In the genomic region with DNA sequence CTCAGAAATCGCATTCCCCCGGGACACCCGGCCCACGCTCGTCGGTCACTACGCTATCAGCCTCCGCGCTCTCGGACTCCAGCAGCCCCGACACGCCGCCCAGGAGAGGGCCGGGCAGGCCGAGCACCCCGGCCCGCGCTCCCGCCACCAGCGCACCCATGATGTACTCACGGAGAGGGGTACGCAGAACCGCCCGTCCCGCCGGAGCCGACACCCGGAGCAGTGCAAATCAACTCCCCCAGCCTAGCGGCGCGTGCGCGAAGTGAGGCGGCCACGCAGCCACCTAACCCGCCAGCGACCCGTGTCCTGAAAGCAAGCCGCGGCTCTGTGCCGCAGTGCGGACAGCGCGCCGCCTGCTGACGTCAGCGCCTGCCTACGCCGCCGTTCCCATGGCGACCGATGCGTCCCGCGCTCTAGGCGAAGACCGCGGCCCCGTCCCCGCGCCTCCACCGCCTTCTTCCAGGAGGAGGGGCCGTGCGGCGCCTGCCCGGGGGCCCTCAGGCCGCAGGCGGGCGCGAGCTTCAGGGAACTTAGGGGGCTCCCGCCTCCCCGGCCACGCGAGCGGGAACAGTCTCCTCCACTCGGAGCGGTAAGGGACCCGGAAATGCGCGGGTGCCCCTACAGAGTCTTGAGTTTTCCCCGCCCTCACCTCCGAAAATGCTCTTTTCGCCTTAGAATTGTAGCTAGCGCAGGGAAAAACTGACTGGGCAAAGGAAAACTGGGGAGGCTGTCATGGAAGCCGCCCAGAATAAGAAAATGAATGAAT, we compare ENCODE assay signal across 8 cellular contexts. TPM values are rescaled to one million over a fixed set of nuclear protein-coding genes. Genes with fewer than 3 reads are reported as not detected.
DNase-seq lines count a peak whose midpoint lies in the region; ATAC-seq and TF ChIP-seq lines count a peak whose summit lies in the region.

A gene (minus strand): TSS at position 329 of the 766 bp plus-strand sequence. CDS start 5,503 bp downstream, outside the sequence.

- peak; percentile 80 to 94 (median 86) for DNase-seq in CD8-positive, alpha-beta memory T cell
- DNase-seq in NCI-H82 treated with DMSO at 0.1 percent for 48 hours (lab: John Stamatoyannopoulos, UW; ENCODE audit: unreplicated experiment) (peak; percentile 69), lung (ENCODE audit: low spot score) (peak; percentile 91)
- peak; percentile 88 for DNase-seq in activated CD4-positive, alpha-beta memory T cell treated with anti-CD3 and anti-CD28 coated beads, Interleukin-2, amount 10 ng/mL, durations not matched to agents 7 days and 5 days
- DNase-seq in stimulated activated CD4-positive, alpha-beta T cell treated with anti-CD3 and anti-CD28 coated beads, TNF-alpha, amount 100 ng/mL, for 4 hours (ENCODE audit: low read depth in 3 of 3): peak; percentile 79 to 86 (median 81)

- H3K27ac ChIP-seq in CD8-positive, alpha-beta memory T cell (ENCODE audit: low read depth, low read length): peak within 1 kb of the TSS; percentile 96
- peak within 1 kb of the TSS; percentile 79 for H3K27ac ChIP-seq in ectodermal cell (ENCODE audit: insufficient read depth, low read depth, low read length, poor library complexity, severe bottlenecking)
- peak within 1 kb of the TSS; percentile 96 to 99 for H3K27ac ChIP-seq in lung (ENCODE audit: low read depth in 1 of 2, low read length in 1 of 2)

- ATAC-seq in GM19438 (IDR thresholded peaks at IDR 0.05; ENCODE audit: low read depth, unreplicated experiment) (peak; percentile 95), HG03565 (IDR thresholded peaks at IDR 0.05; ENCODE audit: unreplicated experiment) (peak; percentile 94), lung (ENCODE audit: insufficient read depth, low FRiP score) (peak; percentile 95)

- peaks cover 0 to 2% of the 10 kb centered on the region in 2 donors for H3K27me3 Mint-ChIP-seq in CD8-positive, alpha-beta memory T cell
- peaks cover 3% of the 10 kb centered on the region for H3K27me3 Mint-ChIP-seq in activated CD4-positive, alpha-beta memory T cell treated with anti-CD3 and anti-CD28 coated beads, Interleukin-2, amount 10 ng/mL, durations not matched to agents 7 days and 5 days

- peaks cover 0 to 10% (median 2%) of the 10 kb centered on the region in 3 donors for H3K36me3 Mint-ChIP-seq in CD8-positive, alpha-beta memory T cell
- peaks cover 14% of the 10 kb centered on the region for H3K36me3 Mint-ChIP-seq in activated CD4-positive, alpha-beta memory T cell treated with anti-CD3 and anti-CD28 coated beads, Interleukin-2, amount 10 ng/mL, durations not matched to agents 7 days and 5 days (ENCODE audit: low read depth)

- H3K9me3 ChIP-seq in CD8-positive, alpha-beta memory T cell (ENCODE audit: low read length): no peaks in the 10 kb centered on the region
- H3K9me3 ChIP-seq in ectodermal cell (ENCODE audit: control insufficient read depth, low read length) (no peaks in the 10 kb centered on the region), lung (ENCODE audit: control insufficient read depth in 2 of 2, insufficient read depth in 1 of 2, low read length in 1 of 2) (no peaks in the 10 kb centered on the region)

- POLR2A ChIA-PET in CD8-positive, alpha-beta memory T cell (lab: Charles Lee): interaction anchor here (1.4 to 1.7 kb wide), 2 partner anchors 792 to 1325 kb away, joined by 4 to 41 read pairs; a partner anchor contains a TSS
- POLR2A ChIA-PET in activated CD4-positive, alpha-beta memory T cell treated with anti-CD3 and anti-CD28 coated beads, Interleukin-2, amount 10 ng/mL, durations not matched to agents 7 days and 5 days (lab: Charles Lee): interaction anchor here (1.0 to 2.5 kb wide), 8 partner anchors 22 to 791 kb away, joined by 3 to 49 read pairs (median 5); a partner anchor contains a TSS

- H3K4me1 Mint-ChIP-seq in CD8-positive, alpha-beta memory T cell: peaks cover 4 to 15% (median 8%) of the 10 kb centered on the region in 3 donors
- peaks cover 16% of the 10 kb centered on the region for H3K4me1 Mint-ChIP-seq in activated CD4-positive, alpha-beta memory T cell treated with anti-CD3 and anti-CD28 coated beads, Interleukin-2, amount 10 ng/mL, durations not matched to agents 7 days and 5 days

- no peak for TF ChIP-seq CTCF in lung (IDR thresholded peaks at IDR 0.05; ENCODE audit: control extremely low read depth, extremely low read depth)

- peak within 1 kb of the TSS in 1 of 7 donors; percentile 57 for H3K4me3 Mint-ChIP-seq in CD8-positive, alpha-beta memory T cell
- no peak within 1 kb of the TSS for H3K4me3 Mint-ChIP-seq in activated CD4-positive, alpha-beta memory T cell treated with anti-CD3 and anti-CD28 coated beads, Interleukin-2, amount 10 ng/mL, durations not matched to agents 7 days and 5 days

- peak within 1 kb of the TSS; percentile 86 for H3K4me3 ChIP-seq in CD8-positive, alpha-beta memory T cell (ENCODE audit: low read length)
- H3K4me3 ChIP-seq in ectodermal cell (ENCODE audit: insufficient read depth, low read depth, low read length) (peak within 1 kb of the TSS; percentile 90), lung (peak within 1 kb of the TSS; percentile 67)

- 0% methylated on average over 85 of the region's 85 CpGs for WGBS in ectodermal cell, 2 experiments
- 0% methylated on average over 72 to 85 of the region's 85 CpGs for WGBS in lung, 2 donors

- no peaks in the 10 kb centered on the region for H3K36me3 ChIP-seq in CD8-positive, alpha-beta memory T cell (ENCODE audit: insufficient read depth, low read length)
- no peaks in the 10 kb centered on the region for H3K36me3 ChIP-seq in ectodermal cell (ENCODE audit: control insufficient read depth, insufficient read depth, low read length)
- peaks cover 0 to 3% of the 10 kb centered on the region in 2 donors for H3K36me3 ChIP-seq in lung (ENCODE audit: control insufficient read depth in 2 of 2, insufficient read depth in 2 of 2, low read length in 2 of 2)

- CTCF ChIA-PET in CD8-positive, alpha-beta memory T cell (lab: Charles Lee): interaction anchor here (0.9 to 1.9 kb wide), 4 partner anchors 9 to 792 kb away, joined by 4 to 6 read pairs (median 6); a partner anchor contains a TSS
- CTCF ChIA-PET in activated CD4-positive, alpha-beta memory T cell treated with anti-CD3 and anti-CD28 coated beads, Interleukin-2, amount 10 ng/mL, durations not matched to agents 7 days and 5 days (lab: Charles Lee): interaction anchor here (1.2 to 2.5 kb wide), 4 partner anchors 9 to 729 kb away, joined by 5 to 13 read pairs (median 6); no protein-coding TSS in a partner anchor

- no peaks in the 10 kb centered on the region for H3K27me3 ChIP-seq in CD8-positive, alpha-beta memory T cell (ENCODE audit: insufficient read depth, low read length, poor library complexity, severe bottlenecking)
- H3K27me3 ChIP-seq in ectodermal cell (ENCODE audit: control insufficient read depth, insufficient read depth, low read length, poor library complexity, severe bottlenecking) (no peaks in the 10 kb centered on the region), lung (ENCODE audit: control insufficient read depth, insufficient read depth) (no peaks in the 10 kb centered on the region)

- no peaks in the 10 kb centered on the region for H3K9me3 Mint-ChIP-seq in CD8-positive, alpha-beta memory T cell
- H3K9me3 Mint-ChIP-seq in activated CD4-positive, alpha-beta memory T cell treated with anti-CD3 and anti-CD28 coated beads, Interleukin-2, amount 10 ng/mL, durations not matched to agents 7 days and 5 days: no peaks in the 10 kb centered on the region

- H3K4me1 ChIP-seq in CD8-positive, alpha-beta memory T cell (ENCODE audit: insufficient read depth, low read length): peaks cover 16% of the 10 kb centered on the region
- peaks cover 3% of the 10 kb centered on the region for H3K4me1 ChIP-seq in ectodermal cell (ENCODE audit: control insufficient read depth, insufficient read depth, low read length)
- peaks cover 0 to 9% of the 10 kb centered on the region in 2 donors for H3K4me1 ChIP-seq in lung (ENCODE audit: control insufficient read depth in 2 of 2, insufficient read depth in 2 of 2, low read length in 2 of 2)

- H3K27ac Mint-ChIP-seq in CD8-positive, alpha-beta memory T cell: peak within 1 kb of the TSS in 5 of 8 donors; percentile 4 to 94 (median 49)
- no peak within 1 kb of the TSS for H3K27ac Mint-ChIP-seq in activated CD4-positive, alpha-beta memory T cell treated with anti-CD3 and anti-CD28 coated beads, Interleukin-2, amount 10 ng/mL, durations not matched to agents 7 days and 5 days

RNA-seq across cellular contexts. Expression of the gene that starts here (rescaled TPM):
- 10 to 100 TPM; 41.1 to 41.2 TPM for total RNA-seq in CD8-positive, alpha-beta memory T cell
- polyA plus RNA-seq in CD8-positive, alpha-beta memory T cell: 3.6 TPM
- 10 to 100 TPM; 18.5 to 21.5 TPM for total RNA-seq in activated CD4-positive, alpha-beta memory T cell treated with anti-CD3 and anti-CD28 coated beads, Interleukin-2, amount 10 ng/mL, durations not matched to agents 7 days and 5 days
- polyA plus RNA-seq in ectodermal cell (2013, experiment 1 of 4): 24.7 TPM
- polyA plus RNA-seq in ectodermal cell (2013, experiment 2 of 4): 23.0 TPM
- 20.4 TPM for polyA plus RNA-seq in ectodermal cell (2013, experiment 3 of 4)
- polyA plus RNA-seq in ectodermal cell (2013, experiment 4 of 4): 22.0 TPM
- 10 to 100 TPM; 25.5 to 51.7 TPM for total RNA-seq in lung
- 10 to 100 TPM in 1 of 2 donors, 1 to 10 TPM in 1; 5.2 to 22.0 TPM for polyA plus RNA-seq in lung

Comparison
In these comparisons a context has a peak if more than half of its experiments do, and no peak if none do; other contexts are left out.
1. Peak in every context shown above with its lines: DNase-seq, ATAC-seq, H3K4me3 ChIP-seq and H3K27ac ChIP-seq.